ENCODE assay signal across 8 cellular contexts in genomic region chr3:14947886-14948608, GRCh38. TPM values are rescaled to one million over a fixed set of nuclear protein-coding genes. Genes with fewer than 3 reads are reported as not detected.
DNase-seq lines count a peak whose midpoint lies in the region; ATAC-seq lines count a peak whose summit lies in the region.

No MANE protein-coding gene starts in this region.

- ATAC-seq in GM21360 (IDR thresholded peaks at IDR 0.05; ENCODE audit: unreplicated experiment), result peak; percentile 86

- no peaks in the 10 kb centered on the region for H3K27me3 ChIP-seq in effector memory CD4-positive, alpha-beta T cell (replicated peaks; ENCODE audit: control insufficient read depth, insufficient read depth, low read length, poor library complexity, severe bottlenecking)

- peak overlapping the region; percentile 97 for H3K27ac ChIP-seq in effector memory CD4-positive, alpha-beta T cell (ENCODE audit: insufficient read depth, low read length, poor library complexity, severe bottlenecking)

- H3K4me1 ChIP-seq in effector memory CD4-positive, alpha-beta T cell (ENCODE audit: control insufficient read depth, insufficient read depth, low read length, poor library complexity, severe bottlenecking), result peaks cover 9% of the 10 kb centered on the region

- H3K36me3 ChIP-seq in effector memory CD4-positive, alpha-beta T cell (ENCODE audit: control insufficient read depth, insufficient read depth, low read length), result peaks cover 22% of the 10 kb centered on the region

- no peaks in the 10 kb centered on the region for H3K9me3 ChIP-seq in effector memory CD4-positive, alpha-beta T cell (ENCODE audit: control insufficient read depth, low read length)

- DNase-seq in COLO668 (lab: John Stamatoyannopoulos, UW; ENCODE audit: unreplicated experiment) (peak; percentile 93), HT-29 (ENCODE audit: low spot score) (peak; percentile 90), medulla oblongata (ENCODE audit: extremely low spot score) (peak; percentile 99)
- peak; percentile 87 for DNase-seq in NK-92 treated with Interleukin-12 subunit alpha and Interleukin-12 subunit beta, amount 100 ng/mL, for 24 hours (lab: John Stamatoyannopoulos, UW)
- DNase-seq in activated CD8-positive, alpha-beta memory T cell treated with anti-CD3 and anti-CD28 coated beads for 4 hours (ENCODE audit: low read depth in 2 of 2), result peak; percentile 90 to 92
- peak; percentile 91 to 95 (median 94) for DNase-seq in effector memory CD4-positive, alpha-beta T cell
- peak; percentile 87 to 92 (median 92) for DNase-seq in stimulated activated CD4-positive, alpha-beta T cell treated with anti-CD3 and anti-CD28 coated beads, TNF-alpha, amount 100 ng/mL, for 48 hours (ENCODE audit: low read depth in 3 of 3)

- H3K4me3 ChIP-seq in effector memory CD4-positive, alpha-beta T cell (ENCODE audit: insufficient read depth, low read depth, low read length, poor library complexity, severe bottlenecking), result peak overlapping the region; percentile 90

RNA-seq across cellular contexts. Expression of gene NR2C2, which starts 0.7 kb away (rescaled TPM):
- 14.1 and 18.0 TPM in 2 replicates for total RNA-seq in HT-29 (2014; rRNA removed; shearing (Covaris generic))

Comparison
In these comparisons a context has a peak if more than half of its experiments do, and no peak if none do; other contexts are left out.
1. Peak in every context shown above with its lines: DNase-seq, ATAC-seq, H3K4me3 ChIP-seq and H3K27ac ChIP-seq.